15 cellular contexts compared by ENCODE assay signal in the genomic region with DNA sequence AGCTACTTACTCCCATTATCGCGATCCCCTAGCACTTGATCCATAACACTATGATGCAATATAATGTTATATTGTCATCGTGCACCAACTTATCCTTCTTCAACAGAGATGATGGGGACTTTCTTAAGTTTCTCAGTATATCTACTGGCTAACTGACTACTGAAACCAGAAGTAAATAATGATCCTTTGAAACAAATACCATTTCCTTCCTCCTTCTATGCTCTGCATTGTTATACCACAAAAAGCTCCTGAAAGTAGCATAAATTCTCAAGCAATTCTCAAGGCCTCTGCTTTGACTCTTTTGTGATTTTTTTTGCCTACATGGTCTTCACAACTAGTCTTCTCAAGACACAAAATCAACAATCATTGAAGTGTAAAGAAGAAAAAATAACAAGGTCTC.
DNase-seq lines count a peak whose midpoint lies in the region; ATAC-seq lines count a peak whose summit lies in the region.
"Had no signal": no experiment of that assay in that cellular context is flagged by ENCODE, and none has a peak within 500 bp of the region (broad histone marks: within the 10 kb centered on the region; RNA-seq: fewer than 3 reads in every experiment).

No MANE protein-coding gene starts in this region.

- no peak overlapping the region for H3K4me3 Mint-ChIP-seq in stimulated activated naive CD8-positive, alpha-beta T cell treated with anti-CD3 and anti-CD28 coated beads, Interleukin-15, amount 100 ng/mL, for 72 hours
- no peak overlapping the region for H3K4me3 Mint-ChIP-seq in stimulated activated naive B cell treated with anti-CD40 and anti-IgM and Interleukin-4, amounts not matched to agents 10 μg/mL and 1 μg/mL and 100 μg/mL, for 72 hours

- H3K27me3 Mint-ChIP-seq in stimulated activated naive CD8-positive, alpha-beta T cell treated with anti-CD3 and anti-CD28 coated beads, Interleukin-15, amount 100 ng/mL, for 72 hours: peaks cover 9% of the 10 kb centered on the region
- H3K27me3 Mint-ChIP-seq in stimulated activated naive B cell treated with anti-CD40 and anti-IgM and Interleukin-4, amounts not matched to agents 10 μg/mL and 1 μg/mL and 100 μg/mL, for 72 hours: no peaks in the 10 kb centered on the region

- no peak for DNase-seq in stimulated activated naive CD8-positive, alpha-beta T cell treated with anti-CD3 and anti-CD28 coated beads, Interleukin-15, amount 100 ng/mL, for 72 hours
- no peak for DNase-seq in stimulated activated naive CD8-positive, alpha-beta T cell treated with anti-CD3 and anti-CD28 coated beads, Interleukin-15, Interleukin-2, amounts not matched to agents 100 U/mL and 50 U/mL, for 24 hours
- DNase-seq in stimulated activated naive B cell treated with anti-CD40 and anti-IgM and Interleukin-4, amounts not matched to agents 10 μg/mL and 1 μg/mL and 100 μg/mL, for 72 hours: no peak
- no peak for DNase-seq in amygdala (lab: John Stamatoyannopoulos, UW)
- no peak for DNase-seq in NCI-H446 treated with DMSO at 0.1 percent for 48 hours (lab: John Stamatoyannopoulos, UW)
- DNase-seq in glomerular visceral epithelial cell (ENCODE audit: extremely low spot score): no peak
- DNase-seq: activated CD4-positive, alpha-beta T cell treated with anti-CD3 and anti-CD28 coated beads, Interleukin-2, amount 50 U/mL, for 1 hour; activated naive CD4-positive, alpha-beta T cell treated with anti-CD3 and anti-CD28 coated beads, Interleukin-2, amount 50 U/mL, for 16 hours; DMS153; mesenchymal stem cell; psoas muscle; testis had no signal

- H3K4me1 ChIP-seq in HUES48 (ENCODE audit: control insufficient read depth, insufficient read depth, low read length): peaks cover 20% of the 10 kb centered on the region
- H3K4me1 ChIP-seq: psoas muscle, testis had no signal

- H3K36me3 ChIP-seq in HUES48 (ENCODE audit: control insufficient read depth, insufficient read depth, low read length): no peaks in the 10 kb centered on the region

- no peaks in the 10 kb centered on the region for H3K36me3 Mint-ChIP-seq in stimulated activated naive B cell treated with anti-CD40 and anti-IgM and Interleukin-4, amounts not matched to agents 10 μg/mL and 1 μg/mL and 100 μg/mL, for 72 hours

- no peak overlapping the region for H3K9ac ChIP-seq in HUES48 (ENCODE audit: low read depth, low read length)

- ATAC-seq in stimulated activated naive CD8-positive, alpha-beta T cell treated with anti-CD3 and anti-CD28 coated beads, Interleukin-15, amount 100 ng/mL, for 72 hours: no peak
- ATAC-seq in stimulated activated naive CD8-positive, alpha-beta T cell treated with anti-CD3 and anti-CD28 coated beads, Interleukin-15, Interleukin-2, amounts not matched to agents 100 U/mL and 50 U/mL, for 24 hours: no peak
- ATAC-seq in HG02852 (IDR thresholded peaks at IDR 0.05; ENCODE audit: unreplicated experiment): peak; percentile 73
- peak; percentile 36 to 60 for ATAC-seq in stimulated activated naive B cell treated with anti-CD40 and anti-IgM and Interleukin-4, amounts not matched to agents 10 μg/mL and 1 μg/mL and 100 μg/mL, for 72 hours (replicated peaks)
- ATAC-seq: esophagus mucosa, psoas muscle had no signal

- H3K27ac Mint-ChIP-seq in stimulated activated naive CD8-positive, alpha-beta T cell treated with anti-CD3 and anti-CD28 coated beads, Interleukin-15, amount 100 ng/mL, for 72 hours: peak overlapping the region; percentile 5 to 80
- no peak overlapping the region for H3K27ac Mint-ChIP-seq in stimulated activated naive B cell treated with anti-CD40 and anti-IgM and Interleukin-4, amounts not matched to agents 10 μg/mL and 1 μg/mL and 100 μg/mL, for 72 hours

- no peaks in the 10 kb centered on the region for H3K9me3 Mint-ChIP-seq in stimulated activated naive CD8-positive, alpha-beta T cell treated with anti-CD3 and anti-CD28 coated beads, Interleukin-15, amount 100 ng/mL, for 72 hours
- H3K9me3 Mint-ChIP-seq in stimulated activated naive B cell treated with anti-CD40 and anti-IgM and Interleukin-4, amounts not matched to agents 10 μg/mL and 1 μg/mL and 100 μg/mL, for 72 hours: no peaks in the 10 kb centered on the region

- H3K27me3 ChIP-seq in HUES48 (ENCODE audit: control insufficient read depth, insufficient read depth, low read length): no peaks in the 10 kb centered on the region
- H3K27me3 ChIP-seq: testis had no signal

- H3K4me1 Mint-ChIP-seq in stimulated activated naive CD8-positive, alpha-beta T cell treated with anti-CD3 and anti-CD28 coated beads, Interleukin-15, amount 100 ng/mL, for 72 hours: no peaks in the 10 kb centered on the region
- H3K4me1 Mint-ChIP-seq in stimulated activated naive B cell treated with anti-CD40 and anti-IgM and Interleukin-4, amounts not matched to agents 10 μg/mL and 1 μg/mL and 100 μg/mL, for 72 hours: peaks cover 9 to 17% of the 10 kb centered on the region in 2 donors

- no peak overlapping the region for H3K4me3 ChIP-seq in HUES48 (ENCODE audit: low read depth, low read length)
- H3K4me3 ChIP-seq: psoas muscle, testis had no signal

- H3K9me3 ChIP-seq in HUES48 (ENCODE audit: control insufficient read depth, insufficient read depth, low read length): no peaks in the 10 kb centered on the region
- H3K9me3 ChIP-seq: psoas muscle, testis had no signal

- peak overlapping the region; percentile 14 for H3K27ac ChIP-seq in HUES48 (ENCODE audit: low read depth, low read length)
- H3K27ac ChIP-seq: psoas muscle, testis had no signal

Comparison
In these comparisons a context has a peak if more than half of its experiments do, and no peak if none do; other contexts are left out.
1. ATAC-seq: peak in HG02852 (single experiment) and stimulated activated naive B cell treated with anti-CD40 and anti-IgM and Interleukin-4, amounts not matched to agents 10 μg/mL and 1 μg/mL and 100 μg/mL, for 72 hours (2 of 2); none in stimulated activated naive CD8-positive, alpha-beta T cell treated with anti-CD3 and anti-CD28 coated beads, Interleukin-15, amount 100 ng/mL, for 72 hours (single experiment) and stimulated activated naive CD8-positive, alpha-beta T cell treated with anti-CD3 and anti-CD28 coated beads, Interleukin-15, Interleukin-2, amounts not matched to agents 100 U/mL and 50 U/mL, for 24 hours (single experiment).